8 cellular contexts compared by ENCODE assay signal in genomic region chr11:88337342-88338222, GRCh38. TPM values are rescaled to one million over a fixed set of nuclear protein-coding genes. Genes with fewer than 3 reads are reported as not detected.
DNase-seq lines count a peak whose midpoint lies in the region; ATAC-seq and TF ChIP-seq lines count a peak whose summit lies in the region.

Gene CTSC (minus strand): TSS chr11:88337736. CDS start chr11:88337672, 64 bp downstream.

- peak within 1 kb of the TSS; percentile 74 to 98 (median 88) for H3K4me3 ChIP-seq in BLaER1 treated with 17β-estradiol and CSF1 and Interleukin-3, amounts not matched to agents 10 nM and 100 nM
- H3K4me3 ChIP-seq in lower lobe of right lung = peak within 1 kb of the TSS; percentile 81

- H3K27me3 ChIP-seq in BLaER1 treated with 17β-estradiol and CSF1 and Interleukin-3, amounts not matched to agents 10 nM and 100 nM = no peaks in the 10 kb centered on the region
- H3K27me3 ChIP-seq in lower lobe of right lung (ENCODE audit: low read depth) = no peaks in the 10 kb centered on the region

- DNase-seq in NCI-H82 (lab: John Stamatoyannopoulos, UW) (peak; percentile 94), ecto neural progenitor cell (ENCODE audit: low spot score) (peak; percentile 93), lower lobe of right lung (peak; percentile 99)
- peak; percentile 95 to 96 for DNase-seq in activated CD4-positive, alpha-beta T cell treated with anti-CD3 and anti-CD28 coated beads, Interleukin-2, amount 50 U/mL, for 48 hours
- DNase-seq in stimulated activated CD4-positive, alpha-beta T cell treated with anti-CD3 and anti-CD28 coated beads, TNF-alpha, amount 100 ng/mL, for 24 hours (ENCODE audit: low read depth in 3 of 3) = peak; percentile 81 to 93 (median 83)

- H3K4me1 ChIP-seq in BLaER1 treated with 17β-estradiol and CSF1 and Interleukin-3, amounts not matched to agents 10 nM and 100 nM = peaks cover 35 to 60% (median 47%) of the 10 kb centered on the region in 10 experiments
- H3K4me1 ChIP-seq in lower lobe of right lung = peaks cover 31% of the 10 kb centered on the region

- H3K9me3 ChIP-seq in BLaER1 treated with 17β-estradiol and CSF1 and Interleukin-3, amounts not matched to agents 10 nM and 100 nM (replicated peaks in 1 of 11) = no peaks in the 10 kb centered on the region; a peak in 1 of 22 replicates
- no peaks in the 10 kb centered on the region for H3K9me3 ChIP-seq in lower lobe of right lung

- ATAC-seq in GM19328 (IDR thresholded peaks at IDR 0.05; ENCODE audit: unreplicated experiment) (peak; percentile 90), HG03460 (IDR thresholded peaks at IDR 0.05; ENCODE audit: unreplicated experiment) (peak; percentile 81), lower lobe of right lung (peak; percentile 96 to 97)

- H4K20me1 ChIP-seq in BLaER1 treated with 17β-estradiol and CSF1 and Interleukin-3, amounts not matched to agents 10 nM and 100 nM = peaks cover 6 to 34% (median 29%) of the 10 kb centered on the region in 11 experiments; a peak in 18 of 22 replicates

- H3K27ac ChIP-seq in BLaER1 treated with 17β-estradiol and CSF1 and Interleukin-3, amounts not matched to agents 10 nM and 100 nM = peak within 1 kb of the TSS; percentile 93 to 99 (median 98)
- peak within 1 kb of the TSS; percentile 88 for H3K27ac ChIP-seq in lower lobe of right lung

- H3K36me3 ChIP-seq in BLaER1 treated with 17β-estradiol and CSF1 and Interleukin-3, amounts not matched to agents 10 nM and 100 nM = peaks cover 26 to 36% (median 34%) of the 10 kb centered on the region in 11 experiments; a peak in 21 of 22 replicates
- H3K36me3 ChIP-seq in lower lobe of right lung = peaks cover 15% of the 10 kb centered on the region

- peak within 1 kb of the TSS; percentile 91 to 98 (median 95) for H3K9ac ChIP-seq in BLaER1 treated with 17β-estradiol and CSF1 and Interleukin-3, amounts not matched to agents 10 nM and 100 nM

- H3K4me2 ChIP-seq in BLaER1 treated with 17β-estradiol and CSF1 and Interleukin-3, amounts not matched to agents 10 nM and 100 nM = peak within 1 kb of the TSS; percentile 84 to 97 (median 90)

- TF ChIP-seq CTCF in lower lobe of right lung (IDR thresholded peaks at IDR 0.05) = peak; percentile 8

- intact Hi-C loops in lower lobe of right lung (cut with DNase I) = no loop called here

RNA-seq across cellular contexts. Expression of gene CTSC, which starts in this region (rescaled TPM):
- total RNA-seq in lower lobe of right lung = 445 TPM

Comparison
In these comparisons a context has a peak if more than half of its experiments do, and no peak if none do; other contexts are left out.
1. Peak in every context shown above with its lines: DNase-seq, ATAC-seq, H3K4me3 ChIP-seq and H3K27ac ChIP-seq.